1 cellular context compared by ENCODE assay signal in the genomic region with DNA sequence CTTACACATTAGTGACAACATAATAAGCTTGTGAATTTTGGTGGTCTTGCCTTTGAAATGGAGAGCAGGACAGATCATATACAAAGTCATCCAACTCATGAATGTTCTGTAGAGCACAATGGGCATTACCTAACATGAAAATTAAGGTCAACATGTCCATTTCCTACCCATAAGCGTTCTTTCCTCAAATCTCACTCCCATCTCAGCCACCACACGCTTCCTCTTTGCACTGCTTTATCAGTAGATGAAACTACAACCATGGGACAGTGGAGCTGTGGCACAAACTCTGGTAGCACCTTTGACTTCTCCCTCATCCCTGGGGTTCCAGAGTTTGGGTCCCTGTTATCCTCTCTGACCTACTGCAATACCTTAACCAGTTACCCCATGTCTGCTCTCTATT.
A peak's percentile ranks its signal among the peaks of the same experiment; 100 is the strongest.
TF ChIP-seq lines count a peak whose summit lies in the region.

No MANE protein-coding gene starts in this region.

TF ChIP-seq in HepG2, 621 proteins besides CTCF, POLR2A, EP300 and RAD21:
- TF ChIP-seq RBFOX2 (IDR thresholded peaks at IDR 0.05; ENCODE audit: low read depth, low read length) = peak; percentile 52
- no peak for TF ChIP-seq ZFP62 (CRISPR knock-in tag; IDR thresholded peaks at IDR 0.05)
